22 cellular contexts compared by ENCODE assay signal in the genomic region with DNA sequence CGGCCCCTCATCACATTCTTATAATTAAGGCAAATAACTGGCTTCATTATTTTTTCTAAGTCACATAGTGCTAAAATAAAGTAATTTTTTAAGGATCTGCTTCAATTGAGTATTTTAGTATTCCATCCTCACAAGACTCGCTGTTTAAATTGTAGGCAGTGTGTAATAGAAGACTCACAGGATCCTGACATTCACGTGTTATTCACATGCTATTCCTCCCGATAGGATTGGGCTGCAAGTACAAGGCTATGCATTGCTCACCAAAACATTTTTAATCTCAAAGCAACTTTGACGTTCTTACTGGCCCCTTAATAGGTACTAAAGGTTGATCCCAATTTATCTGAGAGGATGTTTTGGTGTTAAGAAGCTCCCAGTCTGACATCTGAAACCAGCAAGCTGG.
"Had no signal": no experiment of that assay in that cellular context is flagged by ENCODE, and none has a peak within 500 bp of the region (broad histone marks: within the 10 kb centered on the region; RNA-seq: fewer than 3 reads in every experiment).

No MANE protein-coding gene starts in this region.

- H3K4me3 ChIP-seq: hepatocyte, left ventricle myocardium inferior, lung, ovary, prostate gland, skin epidermis, stomach, testis, thyroid gland, transverse colon, upper lobe of left lung, vagina had no signal

- H3K4me3 Mint-ChIP-seq: naive thymus-derived CD8-positive, alpha-beta T cell; stimulated activated naive B cell treated with anti-CD40 and anti-IgM and Interleukin-4, amounts not matched to agents 10 μg/mL and 1 μg/mL and 100 μg/mL, for 72 hours had no signal

- H3K27ac Mint-ChIP-seq: naive thymus-derived CD8-positive, alpha-beta T cell; stimulated activated naive B cell treated with anti-CD40 and anti-IgM and Interleukin-4, amounts not matched to agents 10 μg/mL and 1 μg/mL and 100 μg/mL, for 72 hours had no signal

- H3K27ac ChIP-seq: hepatocyte, left ventricle myocardium inferior, ovary, prostate gland, skin epidermis, stomach, testis, thyroid gland, transverse colon, upper lobe of left lung, vagina had no signal

- H3K27me3 ChIP-seq: hepatocyte, ovary, stomach, testis, thyroid gland, transverse colon, upper lobe of left lung, vagina had no signal

- H3K36me3 Mint-ChIP-seq: naive thymus-derived CD8-positive, alpha-beta T cell; stimulated activated naive B cell treated with anti-CD40 and anti-IgM and Interleukin-4, amounts not matched to agents 10 μg/mL and 1 μg/mL and 100 μg/mL, for 72 hours had no signal

- DNase-seq: islet precursor cell; left ventricle myocardium inferior; naive thymus-derived CD8-positive, alpha-beta T cell; ovary; retina; right cardiac atrium; stimulated activated CD4-positive, alpha-beta T cell treated with anti-CD3 and anti-CD28 coated beads, Interleukin-12 subunit alpha, Interleukin-12 subunit beta, amount 100 ng/mL, for 4 hours; stimulated activated CD4-positive, alpha-beta T cell treated with anti-CD3 and anti-CD28 coated beads, Interleukin-15, amount 100 ng/mL, for 24 hours; stimulated activated CD4-positive, alpha-beta T cell treated with anti-CD3 and anti-CD28 coated beads, Interleukin-2, amount 100 ng/mL, for 24 hours; stimulated activated CD4-positive, alpha-beta T cell treated with anti-CD3 and anti-CD28 coated beads, Interleukin-4, amount 100 ng/mL, for 1 hour; stimulated activated naive B cell treated with anti-CD40 and anti-IgM and Interleukin-4, amounts not matched to agents 10 μg/mL and 1 μg/mL and 100 μg/mL, for 72 hours; stimulated activated naive CD8-positive, alpha-beta T cell treated with anti-CD3 and anti-CD28 coated beads, Interleukin-15, Interleukin-2, amounts not matched to agents 100 U/mL and 50 U/mL, for 24 hours; stomach; testis; thyroid gland; transverse colon; upper lobe of left lung had no signal

- H3K36me3 ChIP-seq: left ventricle myocardium inferior, ovary, prostate gland, stomach, thyroid gland, transverse colon, upper lobe of left lung, vagina had no signal

- H3K4me1 Mint-ChIP-seq: naive thymus-derived CD8-positive, alpha-beta T cell; stimulated activated naive B cell treated with anti-CD40 and anti-IgM and Interleukin-4, amounts not matched to agents 10 μg/mL and 1 μg/mL and 100 μg/mL, for 72 hours had no signal
